20 cellular contexts compared by ENCODE assay signal in genomic region chr16:84455031-84455430, GRCh38.
"Had no signal": no experiment of that assay in that cellular context is flagged by ENCODE, and none has a peak within 500 bp of the region (broad histone marks: within the 10 kb centered on the region; RNA-seq: fewer than 3 reads in every experiment).

No MANE protein-coding gene starts in this region.

- H3K27ac ChIP-seq: gastrocnemius medialis, heart right ventricle, ovary, suprapubic skin, thyroid gland had no signal

- H3K9me3 Mint-ChIP-seq: dendritic cell treated with granulocyte-macrophage colony-stimulating factor and Interleukin-4, amounts not matched to agents 40 ng/mL and 50 ng/mL, for 4 days; stimulated activated effector memory CD8-positive, alpha-beta T cell treated with anti-CD3 and anti-CD28 coated beads, Interleukin-12 subunit alpha, Interleukin-12 subunit beta, amount 100 ng/mL, for 72 hours had no signal

- H3K4me3 Mint-ChIP-seq: dendritic cell treated with granulocyte-macrophage colony-stimulating factor and Interleukin-4, amounts not matched to agents 40 ng/mL and 50 ng/mL, for 4 days; naive thymus-derived CD8-positive, alpha-beta T cell; stimulated activated effector memory CD8-positive, alpha-beta T cell treated with anti-CD3 and anti-CD28 coated beads, Interleukin-12 subunit alpha, Interleukin-12 subunit beta, amount 100 ng/mL, for 72 hours had no signal

- H3K27me3 Mint-ChIP-seq: progenitor cell of endocrine pancreas had no signal

- H3K4me1 Mint-ChIP-seq: naive thymus-derived CD8-positive, alpha-beta T cell; stimulated activated effector memory CD8-positive, alpha-beta T cell treated with anti-CD3 and anti-CD28 coated beads, Interleukin-12 subunit alpha, Interleukin-12 subunit beta, amount 100 ng/mL, for 72 hours had no signal

- DNase-seq: central memory CD4-positive, alpha-beta T cell; gastrocnemius medialis; heart right ventricle; hypothalamus; kidney glomerular epithelial cell; mammary epithelial cell; nucleus accumbens; right cardiac atrium; stimulated activated CD4-positive, alpha-beta T cell treated with anti-CD3 and anti-CD28 coated beads, Interleukin-4, amount 100 ng/mL, for 1 hour; stimulated activated CD8-positive, alpha-beta memory T cell treated with anti-CD3 and anti-CD28 coated beads, Interleukin-4, amount 100 ng/mL, for 48 hours; stimulated activated naive CD8-positive, alpha-beta T cell treated with anti-CD3 and anti-CD28 coated beads, Interleukin-15, Interleukin-2, amounts not matched to agents 100 U/mL and 50 U/mL, for 24 hours; thyroid gland had no signal

- H3K27ac Mint-ChIP-seq: dendritic cell treated with granulocyte-macrophage colony-stimulating factor and Interleukin-4, amounts not matched to agents 40 ng/mL and 50 ng/mL, for 4 days; progenitor cell of endocrine pancreas; stimulated activated effector memory CD8-positive, alpha-beta T cell treated with anti-CD3 and anti-CD28 coated beads, Interleukin-12 subunit alpha, Interleukin-12 subunit beta, amount 100 ng/mL, for 72 hours had no signal

- H3K36me3 Mint-ChIP-seq: naive thymus-derived CD8-positive, alpha-beta T cell had no signal

- H3K4me3 ChIP-seq: gastrocnemius medialis, heart right ventricle, mucosa of descending colon, ovary, smooth muscle cell, suprapubic skin, thyroid gland had no signal
